11 cellular contexts compared by ENCODE assay signal in genomic region chr3:73546961-73547360, GRCh38.
A peak's percentile ranks its signal among the peaks of the same experiment; 100 is the strongest.
DNase-seq lines count a peak whose midpoint lies in the region; ATAC-seq, FAIRE-seq and TF ChIP-seq lines count a peak whose summit lies in the region.
"Had no signal": no experiment of that assay in that cellular context is flagged by ENCODE, and none has a peak within 500 bp of the region (broad histone marks: within the 10 kb centered on the region; RNA-seq: fewer than 3 reads in every experiment).

No MANE protein-coding gene starts in this region.

- TF ChIP-seq CTCF in ascending aorta (IDR thresholded peaks at IDR 0.05) (no peak), foreskin fibroblast (IDR thresholded peaks at IDR 0.05; ENCODE audit: low read depth, low read length) (no peak)

- peaks cover 5 to 21% of the 10 kb centered on the region in 2 donors for H3K4me1 ChIP-seq in ascending aorta

- intact Hi-C loops in ascending aorta (cut with DNase I), result no loop called here

- DNase-seq in EH (ENCODE audit: low read depth) (peak; percentile 97), ascending aorta (ENCODE audit: low spot score in 2 of 2) (no peak), foreskin fibroblast (peak; percentile 84 to 91), KBM-7 (no peak), GM19239 (ENCODE audit: insufficient read length, low spot score) (no peak), cerebellar cortex (ENCODE audit: low spot score) (no peak)
- DNase-seq: activated naive CD4-positive, alpha-beta T cell; Caco-2; stimulated activated naive B cell treated with anti-CD40 and anti-IgM and Interleukin-4, amounts not matched to agents 10 μg/mL and 1 μg/mL and 100 μg/mL, for 72 hours had no signal

- no peaks in the 10 kb centered on the region for H3K27me3 ChIP-seq in ascending aorta

- H3K36me3 ChIP-seq in ascending aorta, result no peaks in the 10 kb centered on the region

- in situ Hi-C loops in KBM-7 (cut with MboI; ENCODE audit: low pct_unique_long_range_greater_than_20kb, low sequenced_read_pairs), result no loop called here

- H3K9me3 ChIP-seq in ascending aorta, result no peaks in the 10 kb centered on the region
- H3K9me3 ChIP-seq: Caco-2 had no signal

- no peak for ATAC-seq in HG03378 (IDR thresholded peaks at IDR 0.05; ENCODE audit: unreplicated experiment)
- ATAC-seq: stimulated activated naive B cell treated with anti-CD40 and anti-IgM and Interleukin-4, amounts not matched to agents 10 μg/mL and 1 μg/mL and 100 μg/mL, for 72 hours had no signal

- FAIRE-seq in GM19239 (lab: Jason Lieb, UNC), result no peak

- H3K4me3 ChIP-seq in ascending aorta (no peak overlapping the region), foreskin fibroblast (ENCODE audit: low read depth in 1 of 2, low read length in 2 of 2) (peak overlapping the region; percentile 12 to 32), skin epidermis (no peak overlapping the region)

- peak overlapping the region; percentile 83 to 85 for H3K27ac ChIP-seq in ascending aorta
- H3K27ac ChIP-seq in skin epidermis, result peak overlapping the region in 11 of 21 experiments; percentile 22 to 86 (median 71)

Comparison
In these comparisons a context has a peak if more than half of its experiments do, and no peak if none do; other contexts are left out.
1. DNase-seq: peak in EH (single experiment) and foreskin fibroblast (2 of 2); none in ascending aorta (0 of 2), KBM-7 (single experiment), GM19239 (single experiment) and cerebellar cortex (single experiment).
2. H3K4me3 ChIP-seq: peak in foreskin fibroblast (2 of 2); none in ascending aorta (0 of 2) and skin epidermis (0 of 7).